Comparison of ENCODE assay signal across 15 cellular contexts in the genomic region with DNA sequence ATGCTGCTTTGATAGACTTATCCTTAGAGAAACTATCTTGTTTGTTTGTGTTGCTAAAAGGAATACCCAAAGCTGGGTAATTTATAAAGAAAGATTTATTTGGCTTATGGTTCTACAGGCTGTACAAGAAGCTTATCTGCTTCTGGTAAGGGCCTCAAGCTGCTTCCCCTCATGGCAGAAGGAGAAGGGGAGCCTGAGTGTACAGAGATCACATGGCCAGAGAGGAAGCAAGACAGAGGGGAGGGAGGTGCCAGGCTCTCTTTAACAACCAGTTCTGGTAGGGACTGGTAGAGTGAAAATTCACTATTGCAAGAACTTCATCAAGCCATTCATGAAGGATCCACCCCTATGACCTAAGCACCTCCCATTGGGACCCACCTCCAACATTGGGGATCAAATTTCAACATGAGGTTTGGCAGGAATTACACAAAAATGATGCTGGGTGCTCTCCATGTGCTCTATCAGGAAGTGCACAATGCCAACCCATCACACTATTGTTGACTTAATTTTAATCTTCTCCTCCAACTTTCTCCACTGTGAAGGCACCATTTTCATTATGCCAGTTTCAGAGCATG.
DNase-seq lines count a peak whose midpoint lies in the region; ATAC-seq, FAIRE-seq and TF ChIP-seq lines count a peak whose summit lies in the region.
"Had no signal": no experiment of that assay in that cellular context is flagged by ENCODE, and none has a peak within 500 bp of the region (broad histone marks: within the 10 kb centered on the region; RNA-seq: fewer than 3 reads in every experiment).

No MANE protein-coding gene starts in this region.

- BruUV-seq in K562 (replicated peaks; lab: Mats Ljungman, UMichigan): no TSS peak

- TF ChIP-seq RAD21 in K562 (CRISPR knock-in tag; conservative IDR thresholded peaks at IDR 0.05 in 1 of 2, IDR thresholded peaks at IDR 0.05 in 1 of 2): no peak

- TF ChIP-seq CTCF in K562 (IDR thresholded peaks at IDR 0.05 in 2 of 3, conservative IDR thresholded peaks at IDR 0.05 in 1 of 3; ENCODE audit: insufficient read depth in 2 of 3, low read depth in 1 of 3, low read length in 3 of 3) (no peak), nephron progenitor cell (IDR thresholded peaks at IDR 0.05) (no peak), mucosa of descending colon (IDR thresholded peaks at IDR 0.05) (no peak)

- peak; percentile 56 for FAIRE-seq in K562 (lab: Jason Lieb, UNC)

- H3K9me3 Mint-ChIP-seq in nephron progenitor cell: no peaks in the 10 kb centered on the region
- H3K9me3 Mint-ChIP-seq: CD4-positive, alpha-beta memory T cell had no signal

- no peak overlapping the region for H3K4me2 ChIP-seq in K562 (ENCODE audit: insufficient read depth, low read length)

- in situ Hi-C loops in K562 (cut with MboI): no loop called here

- peak; percentile 51 for DNase-seq in DMS 273 (lab: John Stamatoyannopoulos, UW; ENCODE audit: unreplicated experiment)
- DNase-seq in DMS 273 treated with DMSO at 0.1 percent for 48 hours (lab: John Stamatoyannopoulos, UW): no peak
- peak; percentile 48 for DNase-seq in MG63
- peak in 1 of 4 experiments; percentile 23 for DNase-seq in K562 (ENCODE audit: extremely low read depth in 1 of 4, low spot score in 3 of 4)
- no peak for DNase-seq in nephron progenitor cell
- DNase-seq in D341Med (ENCODE audit: low spot score): no peak
- no peak for DNase-seq in mucosa of descending colon
- DNase-seq: activated CD4-positive, CD25-positive, alpha-beta regulatory T cell treated with anti-CD3 and anti-CD28 coated beads, Interleukin-2, amount 50 U/mL, for 72 hours; activated T-cell treated with anti-CD3 and anti-CD28 coated beads, Interleukin-2, amount 50 U/mL, for 1 hour; CD4-positive, alpha-beta memory T cell; colonic mucosa; immature natural killer cell; SW 1271 had no signal

- POLR2A ChIA-PET in K562 (lab: Yijun Ruan, JAX): no interaction called here

- H3K27ac ChIP-seq in K562 (ENCODE audit: extremely low read depth, low read depth, low read length): no peak overlapping the region
- H3K27ac ChIP-seq: 22Rv1, colonic mucosa had no signal

- no peak overlapping the region for H2AFZ ChIP-seq in K562 (ENCODE audit: low read depth, low read length)

- H3K27me3 Mint-ChIP-seq in nephron progenitor cell (ENCODE audit: low read depth, poor library complexity): peaks cover 6% of the 10 kb centered on the region

- no peak for TF ChIP-seq EP300 in K562 (IDR thresholded peaks at IDR 0.05; ENCODE audit: low read length)

- H3K27ac Mint-ChIP-seq in nephron progenitor cell: peak overlapping the region; percentile 48
- H3K27ac Mint-ChIP-seq: CD4-positive, alpha-beta memory T cell; immature natural killer cell had no signal

- no peaks in the 10 kb centered on the region; a peak in 1 of 5 replicates for H3K4me1 ChIP-seq in K562 (replicated peaks in 1 of 2; ENCODE audit: control insufficient read depth in 2 of 2, insufficient read depth in 2 of 2, low read length in 2 of 2)
- no peaks in the 10 kb centered on the region for H3K4me1 ChIP-seq in mucosa of descending colon (ENCODE audit: low read depth)
- H3K4me1 ChIP-seq: colonic mucosa had no signal

- H3K4me1 Mint-ChIP-seq in nephron progenitor cell: peaks cover 58% of the 10 kb centered on the region
- H3K4me1 Mint-ChIP-seq: CD4-positive, alpha-beta memory T cell; immature natural killer cell had no signal

- H3K9ac ChIP-seq in K562 (ENCODE audit: insufficient read depth in 1 of 2, low read depth in 2 of 2, low read length in 2 of 2): no peak overlapping the region

- H3K36me3 ChIP-seq in MG63 (no peaks in the 10 kb centered on the region), K562 (ENCODE audit: control insufficient read depth, insufficient read depth, low read length) (no peaks in the 10 kb centered on the region), mucosa of descending colon (ENCODE audit: low read depth) (no peaks in the 10 kb centered on the region)
- H3K36me3 ChIP-seq: colonic mucosa had no signal

- peak; percentile 62 for ATAC-seq in K562
- ATAC-seq in GM21526 (IDR thresholded peaks at IDR 0.05; ENCODE audit: low FRiP score, unreplicated experiment): no peak
- no peak for ATAC-seq in mucosa of descending colon

- intact Hi-C loops in K562 (cut with micrococcal nuclease) (no loop called here), mucosa of descending colon (cut with DNase I, micrococcal nuclease) (no loop called here)

- H3K27me3 ChIP-seq in MG63 (no peaks in the 10 kb centered on the region), K562 (ENCODE audit: control insufficient read depth in 2 of 2, insufficient read depth in 2 of 2, low read length in 2 of 2) (peaks cover 4 to 35% of the 10 kb centered on the region in 2 experiments; a peak in 3 of 5 replicates)
- H3K27me3 ChIP-seq: colonic mucosa had no signal

- CTCF ChIA-PET in K562 (lab: Yijun Ruan, JAX; ENCODE audit: low intra/inter-chr PET ratio): no interaction called here

- H3K9me3 ChIP-seq in MG63 (no peaks in the 10 kb centered on the region), K562 (replicated peaks; ENCODE audit: control insufficient read depth, insufficient read depth, low read depth, low read length) (no peaks in the 10 kb centered on the region), mucosa of descending colon (no peaks in the 10 kb centered on the region)
- H3K9me3 ChIP-seq: colonic mucosa had no signal

- no peak overlapping the region for H3K4me3 Mint-ChIP-seq in nephron progenitor cell
- H3K4me3 Mint-ChIP-seq: CD4-positive, alpha-beta memory T cell; immature natural killer cell had no signal

- no peak for TF ChIP-seq POLR2A in K562 (conservative IDR thresholded peaks at IDR 0.05)

- H3K4me3 ChIP-seq in MG63 (no peak overlapping the region), K562 (no peak overlapping the region), mucosa of descending colon (no peak overlapping the region)
- H3K4me3 ChIP-seq: colonic mucosa had no signal

- H3K9me1 ChIP-seq in K562 (ENCODE audit: control insufficient read depth, insufficient read depth, low read length): no peaks in the 10 kb centered on the region

- H4K20me1 ChIP-seq in K562 (replicated peaks; ENCODE audit: control insufficient read depth, insufficient read depth, low read length): no peaks in the 10 kb centered on the region

- no peaks in the 10 kb centered on the region for H3K36me3 Mint-ChIP-seq in nephron progenitor cell (ENCODE audit: low read depth)
- H3K36me3 Mint-ChIP-seq: CD4-positive, alpha-beta memory T cell had no signal

- no peaks in the 10 kb centered on the region for H3K79me2 ChIP-seq in K562 (ENCODE audit: control insufficient read depth, insufficient read depth, low read length)

TF ChIP-seq in K562, 482 proteins besides CTCF, POLR2A, EP300 and RAD21:
- no peak for TF ChIP-seq U2AF2 (optimal IDR thresholded peaks at IDR 0.05; ENCODE audit: low read depth, low read length)
- TF ChIP-seq MAFK (IDR thresholded peaks at IDR 0.05; ENCODE audit: low read length): no peak
TF ChIP-seq in K562: peak in this region for 0.

Comparison
In these comparisons a context has a peak if more than half of its experiments do, and no peak if none do; other contexts are left out.
1. DNase-seq: peak in DMS 273 (single experiment) and MG63 (single experiment); none in DMS 273 treated with DMSO at 0.1 percent for 48 hours (single experiment), nephron progenitor cell (single experiment), D341Med (single experiment) and mucosa of descending colon (0 of 3).